Comparison of ENCODE assay signal across 17 cellular contexts in the genomic region with DNA sequence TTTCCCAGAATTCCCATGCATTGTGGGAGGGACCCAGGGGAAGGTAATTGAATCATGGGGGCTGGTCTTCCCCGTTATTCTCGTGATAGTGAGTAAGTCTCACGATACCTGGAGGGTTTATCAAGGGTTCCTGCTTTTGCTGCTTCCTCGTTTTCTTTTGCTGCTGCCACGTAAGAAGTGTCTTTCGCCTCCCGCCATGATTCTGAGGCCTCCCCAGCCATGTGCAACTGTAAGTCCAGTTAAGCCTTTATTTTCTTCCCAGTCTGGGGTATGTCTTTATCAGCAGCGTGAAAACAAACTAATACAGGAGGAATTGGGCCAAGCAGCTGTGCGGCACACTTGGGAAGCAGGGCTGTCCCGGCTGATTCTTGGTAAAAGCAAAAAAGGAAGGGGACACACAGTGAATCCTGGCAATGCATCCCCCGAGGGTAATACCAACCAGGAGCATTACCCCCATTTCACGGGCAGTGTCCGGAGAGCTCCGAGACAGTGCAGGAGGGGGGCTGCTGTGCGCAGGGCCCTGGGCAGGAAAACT.
A peak's percentile ranks its signal among the peaks of the same experiment; 100 is the strongest.
DNase-seq lines count a peak whose midpoint lies in the region; ATAC-seq, FAIRE-seq and TF ChIP-seq lines count a peak whose summit lies in the region.
"Had no signal": no experiment of that assay in that cellular context is flagged by ENCODE, and none has a peak within 500 bp of the region (broad histone marks: within the 10 kb centered on the region; RNA-seq: fewer than 3 reads in every experiment).

No MANE protein-coding gene starts in this region.

- no peaks in the 10 kb centered on the region for H3K9me3 Mint-ChIP-seq in CD8-positive, alpha-beta memory T cell
- peaks cover 0 to 1% (median 0%) of the 10 kb centered on the region in 8 donors for H3K9me3 Mint-ChIP-seq in CD4-positive, alpha-beta memory T cell

- H3K36me3 Mint-ChIP-seq in CD8-positive, alpha-beta memory T cell, result peaks cover 0 to 2% (median 0%) of the 10 kb centered on the region in 3 donors
- no peaks in the 10 kb centered on the region for H3K36me3 Mint-ChIP-seq in CD4-positive, alpha-beta memory T cell

- H3K4me1 ChIP-seq in CD8-positive, alpha-beta memory T cell (ENCODE audit: insufficient read depth, low read length), result peaks cover 23% of the 10 kb centered on the region
- H3K4me1 ChIP-seq in PC-3 (ENCODE audit: insufficient read depth, low read length) (peaks cover 42% of the 10 kb centered on the region), endothelial cell of umbilical vein (ENCODE audit: control insufficient read depth, extremely low read depth, insufficient read depth, low read length) (peaks cover 9% of the 10 kb centered on the region)
- peaks cover 16% of the 10 kb centered on the region for H3K4me1 ChIP-seq in CD4-positive, alpha-beta memory T cell (ENCODE audit: insufficient read depth, low read length)
- H3K4me1 ChIP-seq: HAP-1 had no signal

- H3K27me3 ChIP-seq in CD8-positive, alpha-beta memory T cell (ENCODE audit: insufficient read depth, low read length, poor library complexity, severe bottlenecking), result no peaks in the 10 kb centered on the region
- H3K27me3 ChIP-seq in PC-3 (ENCODE audit: low read length) (no peaks in the 10 kb centered on the region), endothelial cell of umbilical vein (ENCODE audit: control insufficient read depth in 2 of 2, insufficient read depth in 2 of 2, low read length in 2 of 2) (no peaks in the 10 kb centered on the region)
- no peaks in the 10 kb centered on the region for H3K27me3 ChIP-seq in CD4-positive, alpha-beta memory T cell (ENCODE audit: insufficient read depth, low read length)
- H3K27me3 ChIP-seq: SJSA1 had no signal

- peak; percentile 55 for FAIRE-seq in endothelial cell of umbilical vein (lab: Jason Lieb, UNC)

- BruUV-seq in PC-3 (replicated peaks; lab: Mats Ljungman, UMichigan) (no TSS peak), endothelial cell of umbilical vein (replicated peaks; lab: Mats Ljungman, UMichigan) (no TSS peak)

- H3K4me2 ChIP-seq in PC-3 (ENCODE audit: low read length), result peak overlapping the region; percentile 69
- no peak overlapping the region for H3K4me2 ChIP-seq in endothelial cell of umbilical vein (ENCODE audit: insufficient read depth, low read length)

- H3K9me3 ChIP-seq in CD8-positive, alpha-beta memory T cell (ENCODE audit: low read length), result no peaks in the 10 kb centered on the region
- H3K9me3 ChIP-seq in PC-3 (ENCODE audit: low read length) (no peaks in the 10 kb centered on the region), endothelial cell of umbilical vein (replicated peaks; ENCODE audit: control insufficient read depth, insufficient read depth, low read length) (no peaks in the 10 kb centered on the region)
- H3K9me3 ChIP-seq in CD4-positive, alpha-beta memory T cell (ENCODE audit: control insufficient read depth in 1 of 2, low read length in 2 of 2), result no peaks in the 10 kb centered on the region
- H3K9me3 ChIP-seq: HAP-1, SJSA1 had no signal

- no peak overlapping the region for H3K4me3 Mint-ChIP-seq in CD8-positive, alpha-beta memory T cell
- no peak overlapping the region for H3K4me3 Mint-ChIP-seq in CD4-positive, alpha-beta memory T cell

- DNase-seq in CD8-positive, alpha-beta memory T cell, result peak in 1 of 5 donors; percentile 36
- DNase-seq in GM12864 (ENCODE audit: low read depth), result no peak
- DNase-seq in PC-3, result peak; percentile 54
- no peak for DNase-seq in endothelial cell of umbilical vein (ENCODE audit: low read depth, low spot score)
- no peak for DNase-seq in CD4-positive, alpha-beta memory T cell
- DNase-seq in NCI-H226, result no peak
- DNase-seq: AML-193, DMS 273 treated with DMSO at 0.1 percent for 48 hours, EL, NCI-H1092 treated with DMSO at 0.1 percent for 48 hours, NCI-H187, NCI-H446 treated with DMSO at 0.1 percent for 48 hours, NCI-H748 treated with DMSO at 0.1 percent for 48 hours had no signal

- intact Hi-C loops in PC-3 (cut with micrococcal nuclease), result no loop called here
- intact Hi-C loops in endothelial cell of umbilical vein (cut with micrococcal nuclease), result no loop called here
- intact Hi-C loops in CD4-positive, alpha-beta memory T cell (cut with micrococcal nuclease), result no loop called here

- H3K27me3 Mint-ChIP-seq in CD8-positive, alpha-beta memory T cell, result no peaks in the 10 kb centered on the region
- H3K27me3 Mint-ChIP-seq in CD4-positive, alpha-beta memory T cell, result no peaks in the 10 kb centered on the region

- no peaks in the 10 kb centered on the region for H3K9me1 ChIP-seq in endothelial cell of umbilical vein (replicated peaks; ENCODE audit: control insufficient read depth, extremely low read depth, insufficient read depth, low read length)

- TF ChIP-seq CTCF in GM12864 (IDR thresholded peaks at IDR 0.05; ENCODE audit: low read depth, low read length, missing control alignments), result no peak
- TF ChIP-seq CTCF in PC-3 (conservative IDR thresholded peaks at IDR 0.05; ENCODE audit: low read depth, low read length), result no peak
- TF ChIP-seq CTCF in endothelial cell of umbilical vein (IDR thresholded peaks at IDR 0.05; ENCODE audit: extremely low read depth in 1 of 2, insufficient read depth in 1 of 2, low read depth in 1 of 2, low read length in 2 of 2), result no peak

- H3K27ac Mint-ChIP-seq in CD8-positive, alpha-beta memory T cell, result peak overlapping the region in 2 of 8 donors; percentile 27 to 59
- H3K27ac Mint-ChIP-seq in CD4-positive, alpha-beta memory T cell, result peak overlapping the region in 1 of 7 donors; percentile 32

- ATAC-seq in PC-3 (peak; percentile 3; the same call in 1 of the 2 replicates), GM18517 (IDR thresholded peaks at IDR 0.05; ENCODE audit: unreplicated experiment) (no peak), HG03159 (IDR thresholded peaks at IDR 0.05; ENCODE audit: unreplicated experiment) (no peak)

- H2AFZ ChIP-seq in PC-3 (ENCODE audit: low read length) (no peak overlapping the region), endothelial cell of umbilical vein (ENCODE audit: low read depth, low read length) (no peak overlapping the region)

- H3K4me3 ChIP-seq in CD8-positive, alpha-beta memory T cell (ENCODE audit: low read length), result no peak overlapping the region
- H3K4me3 ChIP-seq in GM12864 (ENCODE audit: low read depth, low read length) (peak overlapping the region; percentile 12; the same call in 1 of the 2 replicates), PC-3 (ENCODE audit: low read length) (peak overlapping the region; percentile 55; the same call in 1 of the 2 replicates), endothelial cell of umbilical vein (replicated peaks in 1 of 3; ENCODE audit: insufficient read depth in 1 of 3, low read depth in 1 of 3, low read length in 3 of 3) (no peak overlapping the region)
- no peak overlapping the region for H3K4me3 ChIP-seq in CD4-positive, alpha-beta memory T cell (ENCODE audit: low read length in 2 of 2)
- H3K4me3 ChIP-seq: HAP-1, SJSA1 had no signal

- no peaks in the 10 kb centered on the region for H3K9me2 ChIP-seq in PC-3 (replicated peaks; ENCODE audit: low read length)

- H4K20me1 ChIP-seq in PC-3 (ENCODE audit: low read length) (no peaks in the 10 kb centered on the region), endothelial cell of umbilical vein (replicated peaks; ENCODE audit: control insufficient read depth, extremely low read depth, insufficient read depth, low read length) (no peaks in the 10 kb centered on the region)

- H3F3A ChIP-seq in PC-3 (ENCODE audit: low read length, unreplicated experiment), result peaks cover 4% of the 10 kb centered on the region

- POLR2A ChIA-PET in CD8-positive, alpha-beta memory T cell (lab: Charles Lee), result no interaction called here
- POLR2A ChIA-PET in PC-3 (lab: Charles Lee; ENCODE audit: unreplicated experiment) (interaction anchor here (0.8 kb wide), 1 partner anchor 224 kb away, joined by 7 read pairs; no protein-coding TSS in a partner anchor), endothelial cell of umbilical vein (lab: Charles Lee) (no interaction called here)
- POLR2A ChIA-PET in CD4-positive, alpha-beta memory T cell (lab: Charles Lee; ENCODE audit: partially characterized antibody), result no interaction called here

- H3K79me2 ChIP-seq in PC-3 (ENCODE audit: low read length) (no peaks in the 10 kb centered on the region), endothelial cell of umbilical vein (ENCODE audit: control insufficient read depth, insufficient read depth, low read length) (no peaks in the 10 kb centered on the region)

- CTCF ChIA-PET in CD8-positive, alpha-beta memory T cell (lab: Charles Lee), result no interaction called here
- CTCF ChIA-PET in PC-3 (lab: Charles Lee), result interaction anchor here (0.8 kb wide), 1 partner anchor 103 kb away, joined by 3 read pairs; no protein-coding TSS in a partner anchor
- CTCF ChIA-PET in endothelial cell of umbilical vein (lab: Charles Lee), result no interaction called here
- CTCF ChIA-PET in CD4-positive, alpha-beta memory T cell (lab: Charles Lee; ENCODE audit: partially characterized antibody), result no interaction called here

- H3K27ac ChIP-seq in CD8-positive, alpha-beta memory T cell (ENCODE audit: low read depth, low read length), result peak overlapping the region; percentile 38
- peak overlapping the region; percentile 86 for H3K27ac ChIP-seq in PC-3 (ENCODE audit: low read length)
- no peak overlapping the region for H3K27ac ChIP-seq in endothelial cell of umbilical vein (ENCODE audit: insufficient read depth, low read depth, low read length)
- no peak overlapping the region for H3K27ac ChIP-seq in CD4-positive, alpha-beta memory T cell (ENCODE audit: low read depth, low read length)
- H3K27ac ChIP-seq: SJSA1 had no signal

- H3K9ac ChIP-seq in PC-3 (ENCODE audit: low read length), result peak overlapping the region; percentile 30
- no peak overlapping the region for H3K9ac ChIP-seq in endothelial cell of umbilical vein (replicated peaks; ENCODE audit: extremely low read depth, insufficient read depth, low read length)

- no peaks in the 10 kb centered on the region for H3K36me3 ChIP-seq in CD8-positive, alpha-beta memory T cell (ENCODE audit: insufficient read depth, low read length)
- H3K36me3 ChIP-seq in PC-3 (ENCODE audit: low read depth, low read length) (no peaks in the 10 kb centered on the region), endothelial cell of umbilical vein (ENCODE audit: control insufficient read depth in 2 of 2, extremely low read depth in 1 of 2, insufficient read depth in 2 of 2, low read length in 2 of 2) (peaks cover 3 to 4% of the 10 kb centered on the region in 2 experiments)
- no peaks in the 10 kb centered on the region for H3K36me3 ChIP-seq in CD4-positive, alpha-beta memory T cell (ENCODE audit: insufficient read depth, low read length)
- H3K36me3 ChIP-seq: HAP-1 had no signal

- dilution Hi-C loops in endothelial cell of umbilical vein (cut with MboI; ENCODE audit: extremely low pct_ligation_motif_present, low sequenced_read_pairs), result no loop called here

- TF ChIP-seq POLR2A in endothelial cell of umbilical vein (IDR thresholded peaks at IDR 0.05; ENCODE audit: low read depth, low read length), result no peak

- H3K4me1 Mint-ChIP-seq in CD8-positive, alpha-beta memory T cell, result peaks cover 10 to 21% (median 10%) of the 10 kb centered on the region in 3 donors
- peaks cover 13 to 36% (median 22%) of the 10 kb centered on the region in 4 donors for H3K4me1 Mint-ChIP-seq in CD4-positive, alpha-beta memory T cell

TF ChIP-seq in endothelial cell of umbilical vein, 7 proteins besides CTCF, POLR2A, EP300 and RAD21 (continues in another document):
- TF ChIP-seq FOS (IDR thresholded peaks at IDR 0.05; ENCODE audit: borderline replicate concordance, insufficient read depth, low read length) (no peak), JUN (IDR thresholded peaks at IDR 0.05; ENCODE audit: borderline replicate concordance, insufficient read depth, insufficient read length, low read depth) (no peak)

Comparison
In these comparisons a context has a peak if more than half of its experiments do, and no peak if none do; other contexts are left out.
1. H3K27ac ChIP-seq: peak in CD8-positive, alpha-beta memory T cell (single experiment) and PC-3 (single experiment); none in endothelial cell of umbilical vein (single experiment) and CD4-positive, alpha-beta memory T cell (single experiment).
2. H3K4me3 ChIP-seq: peak in GM12864 (single experiment) and PC-3 (single experiment); none in CD8-positive, alpha-beta memory T cell (single experiment), endothelial cell of umbilical vein (0 of 3) and CD4-positive, alpha-beta memory T cell (0 of 2).